ENCODE assay signal across 8 cellular contexts in genomic region chr22:50482107-50483074, GRCh38. TPM values are rescaled to one million over a fixed set of nuclear protein-coding genes. Genes with fewer than 3 reads are reported as not detected.
A peak's percentile ranks its signal among the peaks of the same experiment; 100 is the strongest.
DNase-seq lines count a peak whose midpoint lies in the region; ATAC-seq and TF ChIP-seq lines count a peak whose summit lies in the region.
"Had no signal": no experiment of that assay in that cellular context is flagged by ENCODE, and none has a peak within 500 bp of the region (broad histone marks: within the 10 kb centered on the region; RNA-seq: fewer than 3 reads in every experiment).

No MANE protein-coding gene starts in this region.

- H3K79me1 ChIP-seq in H9 (ENCODE audit: insufficient read depth, low read depth, low read length, poor library complexity, severe bottlenecking) = no peaks in the 10 kb centered on the region

- no peak overlapping the region for H2BK120ac ChIP-seq in H9 (ENCODE audit: low read depth, low read length, poor library complexity, severe bottlenecking)

- H3K4me3 ChIP-seq in SU-DHL-6 (ENCODE audit: insufficient read depth, low read length, poor library complexity, severe bottlenecking) = peak overlapping the region; percentile 49
- H3K4me3 ChIP-seq in fibroblast of the aortic adventitia (ENCODE audit: low read depth, low read length) = peak overlapping the region; percentile 83
- peak overlapping the region; percentile 9 to 48 (median 43) for H3K4me3 ChIP-seq in skin epidermis

- H4K91ac ChIP-seq in H9 (ENCODE audit: insufficient read length, low read depth, low read length) = no peak overlapping the region

- H3K36me3 ChIP-seq in SU-DHL-6 (ENCODE audit: low read length) = no peaks in the 10 kb centered on the region

- peak overlapping the region; percentile 7 for H3K4me2 ChIP-seq in H9 (ENCODE audit: insufficient read depth, insufficient read length, low read length)
- H3K4me2 ChIP-seq in SU-DHL-6 (ENCODE audit: low read depth, low read length, poor library complexity, severe bottlenecking) = peak overlapping the region; percentile 56

- no peak overlapping the region for H3K4ac ChIP-seq in H9 (ENCODE audit: low read depth, low read length)

- H3K14ac ChIP-seq in H9 (ENCODE audit: insufficient read depth, low read length) = no peak overlapping the region

- no peak overlapping the region for H4K8ac ChIP-seq in H9 (replicated peaks; ENCODE audit: insufficient read length, low read depth, low read length)

- H2AFZ ChIP-seq in H9 (ENCODE audit: low read length) (no peak overlapping the region), SU-DHL-6 (ENCODE audit: low read depth, low read length, severe bottlenecking) (no peak overlapping the region)

- H3K9ac ChIP-seq in H9 (ENCODE audit: extremely low read depth, insufficient read length, low read length) (no peak overlapping the region), SU-DHL-6 (ENCODE audit: low read length) (peak overlapping the region; percentile 60)

- H2BK15ac ChIP-seq in H9 (ENCODE audit: low read depth, low read length) = no peak overlapping the region

- H3K4me1 ChIP-seq in H9 (ENCODE audit: insufficient read depth, low read length) = no peaks in the 10 kb centered on the region

- H3K27ac Mint-ChIP-seq in H9 = no peak overlapping the region

- DNase-seq in H9 = no peak
- DNase-seq in fibroblast of the aortic adventitia (ENCODE audit: low read depth) = no peak
- DNase-seq in stimulated activated CD4-positive, alpha-beta T cell treated with anti-CD3 and anti-CD28 coated beads, Interleukin-4, amount 100 ng/mL, for 24 hours = no peak
- DNase-seq in NK-92 treated with Interleukin-12 subunit alpha and Interleukin-12 subunit beta, amount 100 ng/mL, for 24 hours (lab: John Stamatoyannopoulos, UW) = no peak

- peaks cover 7% of the 10 kb centered on the region for H3K23me2 ChIP-seq in H9 (ENCODE audit: insufficient read length, low read depth, low read length, poor library complexity, severe bottlenecking)

- no peak overlapping the region for H3K23ac ChIP-seq in H9 (ENCODE audit: insufficient read length, low read depth, low read length)

- H3K9me2 ChIP-seq in SU-DHL-6 (replicated peaks; ENCODE audit: insufficient read depth, low read length) = no peaks in the 10 kb centered on the region

- no peak overlapping the region for H2BK20ac ChIP-seq in H9 (ENCODE audit: low read depth, low read length, poor library complexity, severe bottlenecking)

- H2BK12ac ChIP-seq in H9 (ENCODE audit: insufficient read length, low read depth, low read length) = no peak overlapping the region

- peaks cover 11% of the 10 kb centered on the region; the same call in 1 of the 2 replicates for H3F3A ChIP-seq in SU-DHL-6 (ENCODE audit: insufficient read depth)

- ATAC-seq in GM21526 (IDR thresholded peaks at IDR 0.05; ENCODE audit: low FRiP score, unreplicated experiment) = no peak

- H3T11ph ChIP-seq in H9 (ENCODE audit: low read length) = no peak overlapping the region

- H3K56ac ChIP-seq in H9 (ENCODE audit: insufficient read length, low read depth, low read length) = no peak overlapping the region

- no peak for TF ChIP-seq CTCF in H9 (conservative IDR thresholded peaks at IDR 0.05)
- TF ChIP-seq CTCF in SU-DHL-6 (IDR thresholded peaks at IDR 0.05; ENCODE audit: insufficient read depth, low read length, poor library complexity, severe bottlenecking) = no peak
- no peak for TF ChIP-seq CTCF in fibroblast of the aortic adventitia (IDR thresholded peaks at IDR 0.05; ENCODE audit: insufficient read depth, low read length)

- no peaks in the 10 kb centered on the region for H3K9me3 ChIP-seq in H9 (ENCODE audit: control insufficient read depth, low read depth, low read length)
- H3K9me3 ChIP-seq in SU-DHL-6 (ENCODE audit: insufficient read depth, low read length) = no peaks in the 10 kb centered on the region

- peaks cover 0 to 2% (median 0%) of the 10 kb centered on the region in 3 experiments; a peak in 1 of 7 replicates for H3K36me3 Mint-ChIP-seq in H9 (ENCODE audit: insufficient read depth in 1 of 3, low read depth in 3 of 3)

- no peaks in the 10 kb centered on the region for H3K79me2 ChIP-seq in H9 (ENCODE audit: insufficient read depth, low read length)
- H3K79me2 ChIP-seq in SU-DHL-6 (ENCODE audit: insufficient read depth, low read length) = no peaks in the 10 kb centered on the region

- H2BK5ac ChIP-seq in H9 (ENCODE audit: insufficient read length, low read length) = no peak overlapping the region

- H3K18ac ChIP-seq in H9 (ENCODE audit: insufficient read length, low read depth, low read length) = no peak overlapping the region

- peaks cover 3 to 9% of the 10 kb centered on the region in 2 experiments; a peak in 3 of 4 replicates for H3K4me1 Mint-ChIP-seq in H9

- H4K5ac ChIP-seq in H9 (ENCODE audit: insufficient read length, low read depth, low read length) = no peak overlapping the region

- H2AK5ac ChIP-seq in H9 (ENCODE audit: insufficient read length, low read length) = no peak overlapping the region

- H3K4me3 Mint-ChIP-seq in H9 = peak overlapping the region; percentile 72 to 84

- H3K9me3 Mint-ChIP-seq in H9 = no peaks in the 10 kb centered on the region

- H3K27me3 ChIP-seq in H9 (ENCODE audit: insufficient read depth, low read length) (peaks cover 9% of the 10 kb centered on the region; the same call in 1 of the 2 replicates), SU-DHL-6 (ENCODE audit: low read length) (no peaks in the 10 kb centered on the region)

- peaks cover 31% of the 10 kb centered on the region for H3K27me3 Mint-ChIP-seq in H9 (ENCODE audit: low read depth)

- no peak overlapping the region for H3K27ac ChIP-seq in H9 (ENCODE audit: insufficient read length, low read depth, low read length)
- H3K27ac ChIP-seq in SU-DHL-6 (ENCODE audit: low read depth, low read length) = no peak overlapping the region
- H3K27ac ChIP-seq in skin epidermis = peak overlapping the region in 2 of 21 experiments; percentile 9 to 46

- H4K20me1 ChIP-seq in H9 (ENCODE audit: control insufficient read depth, insufficient read depth, insufficient read length) (no peaks in the 10 kb centered on the region), SU-DHL-6 (ENCODE audit: low read depth, low read length) (no peaks in the 10 kb centered on the region)

- no CpG with 5 or more reads among the region's 35 CpGs for WGBS in H9 (ENCODE audit: extremely low coverage, insufficient read length, low lambda C conversion rate)

RNA-seq across cellular contexts. Expression of gene ADM2, which starts 1.0 kb away (rescaled TPM):
- 11.4 and 11.9 TPM in 2 replicates for total RNA-seq in H9 (2021)
- 2.5 and 8.0 TPM in 2 replicates for total RNA-seq in fibroblast of the aortic adventitia (ENCODE audit: low replicate concordance)

RNA-seq across cellular contexts. Expression of gene MIOX, which starts 4.3 kb away (rescaled TPM):
- total RNA-seq in H9 (2021) = 1.4 and 1.5 TPM in 2 replicates
- total RNA-seq in fibroblast of the aortic adventitia (ENCODE audit: low replicate concordance) = not detected in 2 replicates
- total RNA-seq: dermis microvascular lymphatic vessel endothelial cell had no signal

RNA-seq across cellular contexts. Expression of gene SBF1, which starts 7.6 kb away (rescaled TPM):
- total RNA-seq in H9 (2021) = 69.8 and 72.0 TPM in 2 replicates
- total RNA-seq in fibroblast of the aortic adventitia (ENCODE audit: low replicate concordance) = 70.9 and 76.1 TPM in 2 replicates

RNA-seq across cellular contexts. Expression of gene LMF2, which starts 25.1 kb away (rescaled TPM):
- 43.6 and 46.0 TPM in 2 replicates for total RNA-seq in H9 (2021)
- 21.4 and 50.6 TPM in 2 replicates for total RNA-seq in fibroblast of the aortic adventitia (ENCODE audit: low replicate concordance)

RNA-seq across cellular contexts. Expression of gene NCAPH2, which starts 25.6 kb away (rescaled TPM):
- total RNA-seq in H9 (2021) (76.2 and 78.1 TPM in 2 replicates), fibroblast of the aortic adventitia (ENCODE audit: low replicate concordance) (30.9 and 49.1 TPM in 2 replicates)
